Comparison of ENCODE assay signal across 1 cellular context in the genomic region with DNA sequence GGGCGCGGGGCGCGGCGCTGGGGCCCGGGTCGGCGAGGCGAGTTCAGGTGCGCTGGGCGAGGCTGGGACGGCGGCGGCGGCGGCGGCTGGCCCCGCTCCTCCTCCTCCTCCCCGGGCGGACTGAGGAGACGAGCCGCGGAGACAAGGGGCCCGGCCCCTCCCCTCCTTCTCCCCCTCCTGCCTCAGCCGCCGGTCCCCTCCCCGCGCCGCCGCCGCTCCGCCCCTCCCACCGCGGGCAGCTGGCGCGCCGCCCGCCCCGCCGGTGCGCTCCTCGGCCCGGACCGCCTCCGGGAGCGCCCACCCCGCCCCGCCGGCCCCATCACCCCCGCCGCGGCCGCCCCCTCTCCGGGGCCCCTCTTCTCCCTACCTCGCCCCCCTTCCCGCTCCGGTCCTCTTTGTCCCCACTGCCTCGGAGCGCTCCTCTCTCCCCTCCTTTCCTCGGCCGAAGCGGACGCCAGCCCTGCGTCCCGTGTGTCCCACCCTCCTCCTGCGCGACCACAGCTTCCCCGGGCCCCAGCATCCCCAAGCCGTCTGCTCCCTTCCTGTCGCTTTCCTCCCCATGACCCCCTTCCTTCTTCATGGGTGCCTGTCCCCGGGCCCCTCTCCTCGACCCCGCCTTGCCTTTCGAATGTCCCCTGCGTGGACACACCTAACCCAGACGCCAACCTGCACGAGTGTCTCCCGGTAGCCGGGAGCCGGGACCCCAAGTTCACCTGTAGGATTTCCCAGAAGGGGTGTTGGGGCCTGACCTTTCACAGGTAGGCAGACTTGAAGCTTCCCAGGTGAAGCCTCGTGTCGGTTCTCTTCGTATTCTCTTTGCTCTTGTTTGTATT.
TF ChIP-seq lines count a peak whose summit lies in the region.

TOX3 (minus strand) TSS at position 143 of the 833 bp plus-strand sequence. CDS start 420 bp downstream, outside the sequence.

TF ChIP-seq in HepG2, 621 proteins besides CTCF, POLR2A, EP300 and RAD21 (continued from another document):
- TF ChIP-seq ZNF292 (CRISPR knock-in tag; IDR thresholded peaks at IDR 0.05; ENCODE audit: borderline replicate concordance, low read depth) (peak; percentile 73), ZNF20 (CRISPR knock-in tag; IDR thresholded peaks at IDR 0.05) (no peak), RCOR2 (CRISPR knock-in tag; IDR thresholded peaks at IDR 0.05) (no peak), ZFP82 (CRISPR knock-in tag; IDR thresholded peaks at IDR 0.05; ENCODE audit: borderline replicate concordance) (0 out of 2 replicates have a peak, but pooled peaks have one; percentile 33), TAF15 (IDR thresholded peaks at IDR 0.05; ENCODE audit: low read depth, low read length, poor library complexity, severe bottlenecking) (peak; percentile 63), ZNF570 (CRISPR knock-in tag; IDR thresholded peaks at IDR 0.05; ENCODE audit: borderline replicate concordance) (no peak), HDAC6 (IDR thresholded peaks at IDR 0.05; ENCODE audit: low read depth, low read length) (no peak), ZSCAN29 (CRISPR knock-in tag; conservative IDR thresholded peaks at IDR 0.05) (0 out of 2 replicates have a peak, but pooled peaks have one; percentile 41), PHB2 (IDR thresholded peaks at IDR 0.05; ENCODE audit: partially characterized antibody) (no peak), FOXJ3 (CRISPR knock-in tag; IDR thresholded peaks at IDR 0.05; ENCODE audit: borderline replicate concordance) (no peak), ZNF598 (CRISPR knock-in tag; IDR thresholded peaks at IDR 0.05; ENCODE audit: borderline replicate concordance) (peak; percentile 59; the same call in 1 of the 2 replicates), XRCC5 (optimal IDR thresholded peaks at IDR 0.05; ENCODE audit: low read length) (no peak), ASH2L (IDR thresholded peaks at IDR 0.05; ENCODE audit: insufficient read length, low read depth, low read length) (peak; percentile 51), ZNF343 (CRISPR knock-in tag; IDR thresholded peaks at IDR 0.05) (peak; percentile 71), ZNF564 (CRISPR knock-in tag; IDR thresholded peaks at IDR 0.05) (peak; percentile 35; the same call in 1 of the 2 replicates), ZNF430 (CRISPR knock-in tag; IDR thresholded peaks at IDR 0.05) (0 out of 2 replicates have a peak, but pooled peaks have one; percentile 11), POGZ (CRISPR knock-in tag; IDR thresholded peaks at IDR 0.05) (0 out of 2 replicates have a peak, but pooled peaks have one; percentile 17), ZFP37 (CRISPR knock-in tag; IDR thresholded peaks at IDR 0.05; ENCODE audit: borderline replicate concordance) (no peak), ZNF660 (CRISPR knock-in tag; IDR thresholded peaks at IDR 0.05; ENCODE audit: borderline replicate concordance, low read depth) (no peak), POLR2G (IDR thresholded peaks at IDR 0.05; ENCODE audit: low read depth, low read length) (peak; percentile 52; the same call in 1 of the 2 replicates), MAFF (IDR thresholded peaks at IDR 0.05; ENCODE audit: low read depth, low read length) (no peak), KDM5A (IDR thresholded peaks at IDR 0.05; ENCODE audit: borderline replicate concordance, low read length) (no peak), ZNF337 (CRISPR knock-in tag; IDR thresholded peaks at IDR 0.05; ENCODE audit: borderline replicate concordance, low read depth) (peak; percentile 18; the same call in 1 of the 2 replicates), PCBP1 (IDR thresholded peaks at IDR 0.05; ENCODE audit: borderline replicate concordance, low read depth, low read length) (peak; percentile 89; the same call in 1 of the 2 replicates), ETV5 (CRISPR knock-in tag; IDR thresholded peaks at IDR 0.05; ENCODE audit: borderline replicate concordance) (no peak), MED1 (CRISPR knock-in tag; IDR thresholded peaks at IDR 0.05) (peak; percentile 31; the same call in 1 of the 2 replicates), FOSL2 (CRISPR knock-in tag; IDR thresholded peaks at IDR 0.05) (no peak; the same call in 1 of the 2 replicates), KDM4B (CRISPR knock-in tag; IDR thresholded peaks at IDR 0.05) (no peak), HNRNPLL (IDR thresholded peaks at IDR 0.05; ENCODE audit: low read depth, low read length, poor library complexity, severe bottlenecking) (peak; percentile 71), SOX6 (IDR thresholded peaks at IDR 0.05) (no peak), SOX6 (CRISPR knock-in tag; IDR thresholded peaks at IDR 0.05) (peak; percentile 33; the same call in 1 of the 2 replicates), JDP2 (CRISPR knock-in tag; IDR thresholded peaks at IDR 0.05; ENCODE audit: borderline replicate concordance) (no peak), YEATS2 (CRISPR knock-in tag; IDR thresholded peaks at IDR 0.05; ENCODE audit: borderline replicate concordance) (no peak), GABPB1 (CRISPR knock-in tag; IDR thresholded peaks at IDR 0.05) (peak; percentile 58; the same call in 1 of the 2 replicates), ZMYM3 (CRISPR knock-in tag; IDR thresholded peaks at IDR 0.05) (0 out of 2 replicates have a peak, but pooled peaks have one; percentile 45), ZNF501 (CRISPR knock-in tag; IDR thresholded peaks at IDR 0.05) (peak; percentile 49), PAWR (CRISPR knock-in tag; IDR thresholded peaks at IDR 0.05; ENCODE audit: borderline replicate concordance) (peak; percentile 42; the same call in 1 of the 2 replicates), ZNF710 (CRISPR knock-in tag; IDR thresholded peaks at IDR 0.05; ENCODE audit: borderline replicate concordance) (peak; percentile 67; the same call in 1 of the 2 replicates), HMGXB4 (CRISPR knock-in tag; IDR thresholded peaks at IDR 0.05; ENCODE audit: borderline replicate concordance in 1 of 2, low read depth in 1 of 2) (peak; percentile 31 to 61; a peak in 2 of 4 replicates), FOXO4 (CRISPR knock-in tag; conservative IDR thresholded peaks at IDR 0.05) (0 out of 2 replicates have a peak, but pooled peaks have one; percentile 68), MED13 (CRISPR knock-in tag; IDR thresholded peaks at IDR 0.05) (no peak), ZNF225 (CRISPR knock-in tag; IDR thresholded peaks at IDR 0.05) (peak; percentile 70; the same call in 1 of the 2 replicates), PHF5A (CRISPR knock-in tag; IDR thresholded peaks at IDR 0.05; ENCODE audit: low read depth, unreplicated experiment) (no peak), ZNF75D (CRISPR knock-in tag; IDR thresholded peaks at IDR 0.05; ENCODE audit: borderline replicate concordance) (no peak), ZNF556 (CRISPR knock-in tag; IDR thresholded peaks at IDR 0.05; ENCODE audit: borderline replicate concordance) (no peak; the same call in 1 of the 2 replicates), LCORL (IDR thresholded peaks at IDR 0.05) (no peak), LCORL (CRISPR knock-in tag; IDR thresholded peaks at IDR 0.05) (peak; percentile 44; the same call in 1 of the 2 replicates), ZNF138 (CRISPR knock-in tag; IDR thresholded peaks at IDR 0.05; ENCODE audit: low read depth) (no peak), RBM22 (optimal IDR thresholded peaks at IDR 0.05; ENCODE audit: low read length) (no peak), ZFP41 (CRISPR knock-in tag; IDR thresholded peaks at IDR 0.05; ENCODE audit: borderline replicate concordance) (0 out of 2 replicates have a peak, but pooled peaks have one; percentile 24), ZNF891 (CRISPR knock-in tag; IDR thresholded peaks at IDR 0.05) (peak; percentile 41; the same call in 1 of the 2 replicates), KAT7 (CRISPR knock-in tag; IDR thresholded peaks at IDR 0.05; ENCODE audit: borderline replicate concordance) (peak; percentile 26; the same call in 1 of the 2 replicates), ARNT (IDR thresholded peaks at IDR 0.05) (no peak), ZNF761 (CRISPR knock-in tag; conservative IDR thresholded peaks at IDR 0.05) (no peak), TAF1 (CRISPR knock-in tag; IDR thresholded peaks at IDR 0.05) (peak; percentile 62; the same call in 1 of the 2 replicates)
- TF ChIP-seq, protein P1, sequence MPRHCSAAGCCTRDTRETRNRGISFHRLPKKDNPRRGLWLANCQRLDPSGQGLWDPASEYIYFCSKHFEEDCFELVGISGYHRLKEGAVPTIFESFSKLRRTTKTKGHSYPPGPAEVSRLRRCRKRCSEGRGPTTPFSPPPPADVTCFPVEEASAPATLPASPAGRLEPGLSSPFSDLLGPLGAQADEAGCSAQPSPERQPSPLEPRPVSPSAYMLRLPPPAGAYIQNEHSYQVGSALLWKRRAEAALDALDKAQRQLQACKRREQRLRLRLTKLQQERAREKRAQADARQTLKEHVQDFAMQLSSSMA (CRISPR knock-in tag; IDR thresholded peaks at IDR 0.05) = no peak
- TF ChIP-seq, protein P2, sequence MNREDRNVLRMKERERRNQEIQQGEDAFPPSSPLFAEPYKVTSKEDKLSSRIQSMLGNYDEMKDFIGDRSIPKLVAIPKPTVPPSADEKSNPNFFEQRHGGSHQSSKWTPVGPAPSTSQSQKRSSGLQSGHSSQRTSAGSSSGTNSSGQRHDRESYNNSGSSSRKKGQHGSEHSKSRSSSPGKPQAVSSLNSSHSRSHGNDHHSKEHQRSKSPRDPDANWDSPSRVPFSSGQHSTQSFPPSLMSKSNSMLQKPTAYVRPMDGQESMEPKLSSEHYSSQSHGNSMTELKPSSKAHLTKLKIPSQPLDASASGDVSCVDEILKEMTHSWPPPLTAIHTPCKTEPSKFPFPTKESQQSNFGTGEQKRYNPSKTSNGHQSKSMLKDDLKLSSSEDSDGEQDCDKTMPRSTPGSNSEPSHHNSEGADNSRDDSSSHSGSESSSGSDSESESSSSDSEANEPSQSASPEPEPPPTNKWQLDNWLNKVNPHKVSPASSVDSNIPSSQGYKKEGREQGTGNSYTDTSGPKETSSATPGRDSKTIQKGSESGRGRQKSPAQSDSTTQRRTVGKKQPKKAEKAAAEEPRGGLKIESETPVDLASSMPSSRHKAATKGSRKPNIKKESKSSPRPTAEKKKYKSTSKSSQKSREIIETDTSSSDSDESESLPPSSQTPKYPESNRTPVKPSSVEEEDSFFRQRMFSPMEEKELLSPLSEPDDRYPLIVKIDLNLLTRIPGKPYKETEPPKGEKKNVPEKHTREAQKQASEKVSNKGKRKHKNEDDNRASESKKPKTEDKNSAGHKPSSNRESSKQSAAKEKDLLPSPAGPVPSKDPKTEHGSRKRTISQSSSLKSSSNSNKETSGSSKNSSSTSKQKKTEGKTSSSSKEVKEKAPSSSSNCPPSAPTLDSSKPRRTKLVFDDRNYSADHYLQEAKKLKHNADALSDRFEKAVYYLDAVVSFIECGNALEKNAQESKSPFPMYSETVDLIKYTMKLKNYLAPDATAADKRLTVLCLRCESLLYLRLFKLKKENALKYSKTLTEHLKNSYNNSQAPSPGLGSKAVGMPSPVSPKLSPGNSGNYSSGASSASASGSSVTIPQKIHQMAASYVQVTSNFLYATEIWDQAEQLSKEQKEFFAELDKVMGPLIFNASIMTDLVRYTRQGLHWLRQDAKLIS (CRISPR knock-in tag; IDR thresholded peaks at IDR 0.05) = no peak
- TF ChIP-seq, protein P3, sequence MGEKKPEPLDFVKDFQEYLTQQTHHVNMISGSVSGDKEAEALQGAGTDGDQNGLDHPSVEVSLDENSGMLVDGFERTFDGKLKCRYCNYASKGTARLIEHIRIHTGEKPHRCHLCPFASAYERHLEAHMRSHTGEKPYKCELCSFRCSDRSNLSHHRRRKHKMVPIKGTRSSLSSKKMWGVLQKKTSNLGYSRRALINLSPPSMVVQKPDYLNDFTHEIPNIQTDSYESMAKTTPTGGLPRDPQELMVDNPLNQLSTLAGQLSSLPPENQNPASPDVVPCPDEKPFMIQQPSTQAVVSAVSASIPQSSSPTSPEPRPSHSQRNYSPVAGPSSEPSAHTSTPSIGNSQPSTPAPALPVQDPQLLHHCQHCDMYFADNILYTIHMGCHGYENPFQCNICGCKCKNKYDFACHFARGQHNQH (CRISPR knock-in tag; IDR thresholded peaks at IDR 0.05) = no peak
- TF ChIP-seq, protein P4, sequence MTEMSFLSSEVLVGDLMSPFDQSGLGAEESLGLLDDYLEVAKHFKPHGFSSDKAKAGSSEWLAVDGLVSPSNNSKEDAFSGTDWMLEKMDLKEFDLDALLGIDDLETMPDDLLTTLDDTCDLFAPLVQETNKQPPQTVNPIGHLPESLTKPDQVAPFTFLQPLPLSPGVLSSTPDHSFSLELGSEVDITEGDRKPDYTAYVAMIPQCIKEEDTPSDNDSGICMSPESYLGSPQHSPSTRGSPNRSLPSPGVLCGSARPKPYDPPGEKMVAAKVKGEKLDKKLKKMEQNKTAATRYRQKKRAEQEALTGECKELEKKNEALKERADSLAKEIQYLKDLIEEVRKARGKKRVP (CRISPR knock-in tag; IDR thresholded peaks at IDR 0.05) = 0 out of 4 replicates have a peak, but pooled peaks of 1 of the 2 experiments have one; percentile 35
